In the genomic region with DNA sequence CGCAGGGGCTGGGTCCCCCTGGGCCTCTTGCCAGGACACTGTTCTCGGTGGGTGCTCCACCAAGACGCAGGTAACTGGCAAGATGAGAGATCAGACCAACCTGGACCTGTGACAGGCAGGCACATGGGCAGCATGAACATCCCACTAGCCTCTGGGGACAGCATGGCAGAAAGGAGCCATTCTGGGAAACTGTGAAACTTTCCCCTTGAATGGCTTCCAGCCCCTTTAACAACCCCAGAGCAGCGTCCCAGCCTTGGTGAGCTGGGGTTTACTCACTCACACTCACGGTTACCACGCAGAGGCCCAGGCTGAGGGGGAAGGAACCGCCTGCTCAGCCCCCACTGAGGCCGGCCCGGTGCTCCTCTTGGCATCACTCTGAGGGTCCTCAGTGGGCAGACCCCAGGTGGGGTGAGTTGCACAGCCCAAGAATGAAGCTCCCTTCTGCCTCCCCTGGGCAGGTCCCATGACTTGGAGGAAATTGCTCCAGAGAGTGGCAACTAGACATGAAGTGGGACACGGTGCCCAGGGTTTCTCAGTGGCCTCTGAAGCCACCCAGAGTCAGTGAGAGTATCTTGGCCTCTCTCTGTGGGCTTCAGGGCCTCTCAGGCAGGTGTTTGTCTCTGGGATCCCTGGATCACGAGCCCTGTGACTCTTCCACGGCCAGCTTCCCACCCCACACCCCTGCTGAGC, we compare ENCODE assay signal across 8 cellular contexts. TPM values are rescaled to one million over a fixed set of nuclear protein-coding genes. Genes with fewer than 3 reads are reported as not detected.
DNase-seq lines count a peak whose midpoint lies in the region; ATAC-seq lines count a peak whose summit lies in the region.

No MANE protein-coding gene starts in this region.

- peak overlapping the region; percentile 93 for H3K27ac Mint-ChIP-seq in activated naive CD4-positive, alpha-beta T cell treated with anti-CD3 and anti-CD28 coated beads, Interleukin-2, amount 10 ng/mL, durations not matched to agents 7 days and 5 days
- H3K27ac Mint-ChIP-seq in T-helper 17 cell: no peak overlapping the region
- H3K27ac Mint-ChIP-seq in stimulated activated naive CD8-positive, alpha-beta T cell treated with anti-CD3 and anti-CD28 coated beads, Interleukin-15, amount 100 ng/mL, for 72 hours: peak overlapping the region in 1 of 2 donors; percentile 18

- H3K36me3 Mint-ChIP-seq in activated naive CD4-positive, alpha-beta T cell treated with anti-CD3 and anti-CD28 coated beads, Interleukin-2, amount 10 ng/mL, durations not matched to agents 7 days and 5 days: peaks cover 25% of the 10 kb centered on the region
- H3K36me3 Mint-ChIP-seq in T-helper 17 cell (ENCODE audit: low read depth): peaks cover 7% of the 10 kb centered on the region

- H3K4me1 Mint-ChIP-seq in activated naive CD4-positive, alpha-beta T cell treated with anti-CD3 and anti-CD28 coated beads, Interleukin-2, amount 10 ng/mL, durations not matched to agents 7 days and 5 days: peaks cover 85% of the 10 kb centered on the region
- peaks cover 41% of the 10 kb centered on the region for H3K4me1 Mint-ChIP-seq in T-helper 17 cell
- H3K4me1 Mint-ChIP-seq in stimulated activated naive CD8-positive, alpha-beta T cell treated with anti-CD3 and anti-CD28 coated beads, Interleukin-15, amount 100 ng/mL, for 72 hours: peaks cover 86% of the 10 kb centered on the region

- DNase-seq in activated naive CD4-positive, alpha-beta T cell treated with anti-CD3 and anti-CD28 coated beads, Interleukin-2, amount 10 ng/mL, durations not matched to agents 7 days and 5 days: no peak
- DNase-seq in activated naive CD4-positive, alpha-beta T cell (lab: John Stamatoyannopoulos, UW): no peak
- DNase-seq in T-helper 17 cell (no peak), HT-29 (ENCODE audit: low spot score) (no peak), iPS-NIHi11 (ENCODE audit: low spot score) (no peak), SK-N-DZ (ENCODE audit: low spot score) (no peak)
- peak; percentile 43 to 44 for DNase-seq in stimulated activated naive CD8-positive, alpha-beta T cell treated with anti-CD3 and anti-CD28 coated beads, Interleukin-15, amount 100 ng/mL, for 72 hours

- no peaks in the 10 kb centered on the region for H3K9me3 Mint-ChIP-seq in activated naive CD4-positive, alpha-beta T cell treated with anti-CD3 and anti-CD28 coated beads, Interleukin-2, amount 10 ng/mL, durations not matched to agents 7 days and 5 days
- no peaks in the 10 kb centered on the region for H3K9me3 Mint-ChIP-seq in stimulated activated naive CD8-positive, alpha-beta T cell treated with anti-CD3 and anti-CD28 coated beads, Interleukin-15, amount 100 ng/mL, for 72 hours

- no peaks in the 10 kb centered on the region for H3K9me3 ChIP-seq in T-helper 17 cell (ENCODE audit: control insufficient read depth, low read length, poor library complexity, severe bottlenecking)

- H3K4me3 Mint-ChIP-seq in activated naive CD4-positive, alpha-beta T cell treated with anti-CD3 and anti-CD28 coated beads, Interleukin-2, amount 10 ng/mL, durations not matched to agents 7 days and 5 days: no peak overlapping the region
- H3K4me3 Mint-ChIP-seq in T-helper 17 cell: peak overlapping the region; percentile 73
- H3K4me3 Mint-ChIP-seq in stimulated activated naive CD8-positive, alpha-beta T cell treated with anti-CD3 and anti-CD28 coated beads, Interleukin-15, amount 100 ng/mL, for 72 hours: peak overlapping the region; percentile 6 to 73

- CTCF ChIA-PET in activated naive CD4-positive, alpha-beta T cell treated with anti-CD3 and anti-CD28 coated beads, Interleukin-2, amount 10 ng/mL, durations not matched to agents 7 days and 5 days (lab: Charles Lee): interaction anchor here (0.8 to 5.6 kb wide), 4 partner anchors 9 to 220 kb away, joined by 3 to 68 read pairs (median 11); partner anchors contain the start of gene BMF

- peaks cover 8% of the 10 kb centered on the region for H3K27me3 Mint-ChIP-seq in activated naive CD4-positive, alpha-beta T cell treated with anti-CD3 and anti-CD28 coated beads, Interleukin-2, amount 10 ng/mL, durations not matched to agents 7 days and 5 days
- H3K27me3 Mint-ChIP-seq in T-helper 17 cell: peaks cover 6% of the 10 kb centered on the region
- H3K27me3 Mint-ChIP-seq in stimulated activated naive CD8-positive, alpha-beta T cell treated with anti-CD3 and anti-CD28 coated beads, Interleukin-15, amount 100 ng/mL, for 72 hours: no peaks in the 10 kb centered on the region

- ATAC-seq in HG02943 (IDR thresholded peaks at IDR 0.05; ENCODE audit: low read depth, unreplicated experiment) (peak; percentile 37), T-helper 17 cell (peak; percentile 14)
- ATAC-seq in stimulated activated naive CD8-positive, alpha-beta T cell treated with anti-CD3 and anti-CD28 coated beads, Interleukin-15, amount 100 ng/mL, for 72 hours: peak; percentile 66

RNA-seq across cellular contexts. Expression of gene SRP14, which starts 15.2 kb away (rescaled TPM):
- total RNA-seq in T-helper 17 cell: 100 to 1,000 TPM; 108 to 114 TPM
- total RNA-seq in HT-29 (2014; rRNA removed; shearing (Covaris generic)): 245 and 295 TPM in 2 replicates
- polyA plus RNA-seq in SK-N-DZ (2014; cell fraction: cytosol; rRNA removed): 256 and 265 TPM in 2 replicates
- 209 and 319 TPM in 2 replicates for polyA plus RNA-seq in SK-N-DZ (2014; cell fraction: nucleus; rRNA removed)

RNA-seq across cellular contexts. Expression of gene BMF, which starts 54.5 kb away (rescaled TPM):
- total RNA-seq in T-helper 17 cell: 10 to 100 TPM in 1 of 2 donors, 1 to 10 TPM in 1; 8.0 to 13.4 TPM
- total RNA-seq in HT-29 (2014; rRNA removed; shearing (Covaris generic)): 11.6 and 15.4 TPM in 2 replicates
- polyA plus RNA-seq in SK-N-DZ (2014; cell fraction: cytosol; rRNA removed): 9.4 and 12.3 TPM in 2 replicates
- 6.8 and 12.3 TPM in 2 replicates for polyA plus RNA-seq in SK-N-DZ (2014; cell fraction: nucleus; rRNA removed)

Comparison
In these comparisons a context has a peak if more than half of its experiments do, and no peak if none do; other contexts are left out.
1. DNase-seq: peak in stimulated activated naive CD8-positive, alpha-beta T cell treated with anti-CD3 and anti-CD28 coated beads, Interleukin-15, amount 100 ng/mL, for 72 hours (2 of 2); none in activated naive CD4-positive, alpha-beta T cell treated with anti-CD3 and anti-CD28 coated beads, Interleukin-2, amount 10 ng/mL, durations not matched to agents 7 days and 5 days (single experiment), activated naive CD4-positive, alpha-beta T cell (0 of 4), T-helper 17 cell (0 of 3), HT-29 (single experiment), iPS-NIHi11 (single experiment) and SK-N-DZ (single experiment).
2. ATAC-seq: peak in every context shown above with its lines; median percentile 66 in stimulated activated naive CD8-positive, alpha-beta T cell treated with anti-CD3 and anti-CD28 coated beads, Interleukin-15, amount 100 ng/mL, for 72 hours; 37 in HG02943; 14 in T-helper 17 cell.